Comparison of ENCODE assay signal across 28 cellular contexts in the genomic region with DNA sequence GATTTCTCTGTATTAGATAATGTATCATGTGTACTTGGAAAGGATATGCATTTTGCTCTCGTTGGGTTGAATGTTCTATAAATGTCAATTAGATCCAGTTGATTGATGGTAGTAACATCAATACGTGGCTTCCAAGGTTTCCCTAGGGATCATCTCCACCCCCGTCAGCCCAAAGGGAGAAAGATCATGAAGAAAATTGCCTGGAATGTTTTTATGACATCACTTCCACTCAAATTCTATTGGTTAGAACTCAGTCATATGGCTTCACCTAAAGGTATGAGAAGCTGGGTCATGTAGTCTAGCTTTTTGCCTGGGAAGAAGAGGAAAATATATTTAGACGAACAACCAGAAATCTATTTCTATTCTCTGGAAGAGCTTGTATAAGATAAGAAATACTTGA. TPM values are rescaled to one million over a fixed set of nuclear protein-coding genes. Genes with fewer than 3 reads are reported as not detected.
"Had no signal": no experiment of that assay in that cellular context is flagged by ENCODE, and none has a peak within 500 bp of the region (broad histone marks: within the 10 kb centered on the region; RNA-seq: fewer than 3 reads in every experiment).

Gene C1orf185, plus strand, starts transcription at position 253 of the 400 bp plus-strand sequence. Its CDS starts 6 bp downstream, at position 259.

- H3K36me3 Mint-ChIP-seq: activated naive CD4-positive, alpha-beta T cell treated with anti-CD3 and anti-CD28 coated beads, Interleukin-2, amount 10 ng/mL, durations not matched to agents 7 days and 5 days; brain; memory B cell; naive B cell had no signal

- H3K4me3 Mint-ChIP-seq: activated CD4-positive, alpha-beta T cell treated with anti-CD3 and anti-CD28 coated beads, Interleukin-2, amount 10 ng/mL, durations not matched to agents 24 days and 14 days; activated CD8-positive, alpha-beta T cell treated with anti-CD3 and anti-CD28 coated beads, Interleukin-2, amount 10 ng/mL, durations not matched to agents 7 days and 5 days; activated naive CD4-positive, alpha-beta T cell treated with anti-CD3 and anti-CD28 coated beads, Interleukin-2, amount 10 ng/mL, durations not matched to agents 7 days and 5 days; activated naive CD8-positive, alpha-beta T cell treated with anti-CD3 and anti-CD28 coated beads, Interleukin-2, amount 50 U/mL, for 24 hours; brain; effector memory CD8-positive, alpha-beta T cell; memory B cell; naive B cell had no signal

- ATAC-seq: activated CD8-positive, alpha-beta T cell treated with anti-CD3 and anti-CD28 coated beads, Interleukin-2, amount 10 ng/mL, durations not matched to agents 7 days and 5 days; activated naive CD8-positive, alpha-beta T cell treated with anti-CD3 and anti-CD28 coated beads, Interleukin-2, amount 50 U/mL, for 24 hours; effector memory CD8-positive, alpha-beta T cell; mucosa of descending colon; psoas muscle; right cardiac atrium had no signal

- H3K27ac Mint-ChIP-seq: activated CD4-positive, alpha-beta T cell treated with anti-CD3 and anti-CD28 coated beads, Interleukin-2, amount 10 ng/mL, durations not matched to agents 24 days and 14 days; activated CD8-positive, alpha-beta T cell treated with anti-CD3 and anti-CD28 coated beads, Interleukin-2, amount 10 ng/mL, durations not matched to agents 7 days and 5 days; activated naive CD4-positive, alpha-beta T cell treated with anti-CD3 and anti-CD28 coated beads, Interleukin-2, amount 10 ng/mL, durations not matched to agents 7 days and 5 days; activated naive CD8-positive, alpha-beta T cell treated with anti-CD3 and anti-CD28 coated beads, Interleukin-2, amount 50 U/mL, for 24 hours; brain; effector memory CD8-positive, alpha-beta T cell; memory B cell had no signal

- H3K4me1 Mint-ChIP-seq: activated CD4-positive, alpha-beta T cell treated with anti-CD3 and anti-CD28 coated beads, Interleukin-2, amount 10 ng/mL, durations not matched to agents 24 days and 14 days; activated naive CD4-positive, alpha-beta T cell treated with anti-CD3 and anti-CD28 coated beads, Interleukin-2, amount 10 ng/mL, durations not matched to agents 7 days and 5 days; activated naive CD8-positive, alpha-beta T cell treated with anti-CD3 and anti-CD28 coated beads, Interleukin-2, amount 50 U/mL, for 24 hours; brain; memory B cell; naive B cell had no signal

- H3K9me3 Mint-ChIP-seq: activated CD4-positive, alpha-beta T cell treated with anti-CD3 and anti-CD28 coated beads, Interleukin-2, amount 10 ng/mL, durations not matched to agents 24 days and 14 days; activated naive CD4-positive, alpha-beta T cell treated with anti-CD3 and anti-CD28 coated beads, Interleukin-2, amount 10 ng/mL, durations not matched to agents 7 days and 5 days; brain; effector memory CD8-positive, alpha-beta T cell; memory B cell had no signal

- DNase-seq: activated CD4-positive, alpha-beta T cell treated with anti-CD3 and anti-CD28 coated beads, Interleukin-2, amount 10 ng/mL, durations not matched to agents 24 days and 14 days; activated CD8-positive, alpha-beta memory T cell treated with anti-CD3 and anti-CD28 coated beads, Interleukin-2, amount 50 U/mL, for 4 hours; activated CD8-positive, alpha-beta T cell treated with anti-CD3 and anti-CD28 coated beads, Interleukin-2, amount 10 ng/mL, durations not matched to agents 7 days and 5 days; activated effector memory CD4-positive, alpha-beta T cell treated with Interleukin-2 at 50 U/mL for 16 hours; activated naive CD4-positive, alpha-beta T cell treated with anti-CD3 and anti-CD28 coated beads, Interleukin-2, amount 10 ng/mL, durations not matched to agents 7 days and 5 days; activated naive CD8-positive, alpha-beta T cell treated with anti-CD3 and anti-CD28 coated beads, Interleukin-2, amount 50 U/mL, for 24 hours; activated T-cell treated with anti-CD3 and anti-CD28 coated beads, Interleukin-2, amount 50 U/mL, for 48 hours; anterior cingulate cortex; caudate nucleus; effector memory CD8-positive, alpha-beta T cell; esophagus squamous epithelium; mucosa of descending colon; naive B cell; ovary; psoas muscle; right cardiac atrium; stimulated activated CD4-positive, alpha-beta T cell treated with anti-CD3 and anti-CD28 coated beads, Interleukin-2, amount 100 ng/mL, for 24 hours; stimulated activated naive CD4-positive, alpha-beta T cell treated with Interleukin-2 at 50 U/mL for 16 hours; thyroid gland had no signal

RNA-seq across cellular contexts. Expression of gene C1orf185, which starts in this region (rescaled TPM):
- total RNA-seq: activated CD4-positive, alpha-beta T cell treated with anti-CD3 and anti-CD28 coated beads, Interleukin-2, amount 10 ng/mL, durations not matched to agents 24 days and 14 days; activated CD8-positive, alpha-beta T cell treated with anti-CD3 and anti-CD28 coated beads, Interleukin-2, amount 10 ng/mL, durations not matched to agents 7 days and 5 days; dermis microvascular lymphatic vessel endothelial cell; esophagus squamous epithelium; fibroblast of villous mesenchyme; hepatocyte; liver; mucosa of descending colon; ovary; psoas muscle; right cardiac atrium; skeletal muscle tissue; subcutaneous adipose tissue; thyroid gland; urinary bladder had no signal
